In the genomic region with DNA sequence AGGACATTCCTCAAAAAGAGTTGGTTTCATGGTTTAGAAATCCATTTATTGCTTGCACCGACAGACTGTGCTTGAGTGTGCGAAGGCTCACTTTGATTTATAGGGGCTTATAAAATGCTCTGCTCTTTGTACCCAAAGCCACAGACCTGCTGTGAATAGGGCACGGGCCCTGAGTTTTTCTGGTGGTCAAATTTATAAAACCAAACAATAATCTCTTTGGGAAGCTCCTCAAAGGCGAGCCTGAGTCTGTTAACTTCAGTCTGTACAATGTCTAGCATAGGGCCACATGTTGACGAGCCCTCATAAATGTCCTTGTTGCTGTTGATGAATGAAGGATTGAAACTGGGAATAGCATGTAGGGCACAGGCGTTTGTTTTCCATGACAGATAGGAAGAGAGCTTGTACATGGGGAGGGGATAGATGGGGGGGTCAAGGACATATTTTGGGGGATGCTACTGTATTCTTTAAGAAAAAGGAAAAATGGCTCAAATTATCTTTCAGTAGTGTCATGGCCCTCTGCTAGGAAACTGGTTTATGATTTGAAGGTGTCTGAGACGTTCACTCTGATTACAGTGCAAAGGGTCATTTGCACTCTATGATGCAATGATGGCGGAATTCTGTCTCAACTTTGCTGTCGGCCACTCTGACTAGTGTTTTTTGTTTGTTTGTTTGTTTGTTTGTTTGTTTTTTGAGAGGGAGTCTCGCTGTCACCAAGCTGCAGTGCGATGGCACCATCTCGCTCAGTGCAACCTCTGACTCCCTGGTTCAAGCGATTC, we compare ENCODE assay signal across 30 cellular contexts.
A peak's percentile ranks its signal among the peaks of the same experiment; 100 is the strongest.
DNase-seq lines count a peak whose midpoint lies in the region; ATAC-seq and TF ChIP-seq lines count a peak whose summit lies in the region.
"Had no signal": no experiment of that assay in that cellular context is flagged by ENCODE, and none has a peak within 500 bp of the region (broad histone marks: within the 10 kb centered on the region; RNA-seq: fewer than 3 reads in every experiment).

No MANE protein-coding gene starts in this region.

- no peak overlapping the region for H3K4me2 ChIP-seq in mesenchymal stem cell (ENCODE audit: low read length, poor library complexity, severe bottlenecking)
- H3K4me2 ChIP-seq in neuronal stem cell (ENCODE audit: insufficient read depth, low read length, poor library complexity, severe bottlenecking) = no peak overlapping the region
- H3K4me2 ChIP-seq: PC-9 had no signal

- H3K27ac ChIP-seq in Panc1 (ENCODE audit: low read length) = peak overlapping the region; percentile 83; the same call in 1 of the 2 replicates
- no peak overlapping the region for H3K27ac ChIP-seq in mesenchymal stem cell (ENCODE audit: low read length, poor library complexity, severe bottlenecking)
- H3K27ac ChIP-seq in neuronal stem cell (replicated peaks; ENCODE audit: low read length) = peak overlapping the region; percentile 36
- H3K27ac ChIP-seq: adrenal gland, body of pancreas, PC-9, psoas muscle, upper lobe of left lung had no signal

- H3K4me3 ChIP-seq in Panc1 (ENCODE audit: low read depth in 2 of 2, low read length in 2 of 2) (no peak overlapping the region), mesenchymal stem cell (ENCODE audit: insufficient read depth in 1 of 2, low read depth in 1 of 2, low read length in 2 of 2) (no peak overlapping the region), neuronal stem cell (ENCODE audit: low read length in 2 of 2) (no peak overlapping the region)
- H3K4me3 ChIP-seq: adrenal gland, body of pancreas, GM12878, PC-9, psoas muscle, upper lobe of left lung had no signal

- no TSS peak for BruUV-seq in Panc1 (replicated peaks; lab: Mats Ljungman, UMichigan)

- H3K9ac ChIP-seq in mesenchymal stem cell (ENCODE audit: low read length) (no peak overlapping the region), neuronal stem cell (ENCODE audit: low read depth, low read length, poor library complexity) (no peak overlapping the region)

- H3K36me3 ChIP-seq in Panc1 (ENCODE audit: control insufficient read depth, insufficient read depth, low read length) (no peaks in the 10 kb centered on the region), mesenchymal stem cell (ENCODE audit: control insufficient read depth in 1 of 2, insufficient read depth in 2 of 2, low read depth in 1 of 2, low read length in 2 of 2) (no peaks in the 10 kb centered on the region), neuronal stem cell (replicated peaks in 1 of 2; ENCODE audit: control insufficient read depth in 2 of 2, insufficient read depth in 2 of 2, low read length in 2 of 2) (peaks cover 0 to 24% of the 10 kb centered on the region in 2 donors)
- H3K36me3 ChIP-seq: adrenal gland, BE2C, upper lobe of left lung had no signal

- CTCF ChIA-PET in HEK293T (lab: Yijun Ruan, JAX) = interaction anchor here (0.7 kb wide), 1 partner anchor 114 kb away, joined by 3 read pairs; no protein-coding TSS in a partner anchor
- CTCF ChIA-PET in Panc1 (lab: Charles Lee) = interaction anchor here (0.6 to 0.7 kb wide), 2 partner anchors 175 to 1232 kb away, joined by 5 to 9 read pairs; no protein-coding TSS in a partner anchor

- no peak overlapping the region for H2AFZ ChIP-seq in mesenchymal stem cell (ENCODE audit: low read depth, low read length)
- no peak overlapping the region for H2AFZ ChIP-seq in neuronal stem cell (ENCODE audit: low read length)
- H2AFZ ChIP-seq: PC-9 had no signal

- DNase-seq in HEK293T (ENCODE audit: extremely low spot score) (no peak), Panc1 (ENCODE audit: low read depth, low spot score) (no peak), mesenchymal stem cell (no peak), neuronal stem cell (ENCODE audit: low spot score) (no peak), dedifferentiated amniotic fluid mesenchymal stem cell (ENCODE audit: extremely low spot score) (no peak), CD1c-positive myeloid dendritic cell (ENCODE audit: extremely low spot score) (no peak)
- DNase-seq: activated CD4-positive, alpha-beta memory T cell treated with anti-CD3 and anti-CD28 coated beads for 36 hours; activated CD4-positive, alpha-beta T cell treated with anti-CD3 and anti-CD28 coated beads for 1 hour; activated naive CD4-positive, alpha-beta T cell treated with anti-CD3 and anti-CD28 coated beads for 36 hours; adrenal gland; BE2C; body of pancreas; DMS 273 treated with DMSO at 0.1 percent for 48 hours; H7; hippocampal formation; KG1; mammary epithelial cell; NCI-H187 treated with DMSO at 0.1 percent for 48 hours; NCI-H510A treated with DMSO at 0.1 percent for 48 hours; occipital lobe; PC-9; psoas muscle; stimulated activated CD4-positive, alpha-beta T cell treated with anti-CD3 and anti-CD28 coated beads, Interleukin-15, amount 100 ng/mL, for 24 hours; stimulated activated CD4-positive, alpha-beta T cell treated with anti-CD3 and anti-CD28 coated beads, Interleukin-4, amount 100 ng/mL, for 4 hours; T-helper 2 cell; upper lobe of left lung had no signal

- no peak overlapping the region for H3K14ac ChIP-seq in mesenchymal stem cell (ENCODE audit: low read length in 2 of 2)
- H3K14ac ChIP-seq in neuronal stem cell (ENCODE audit: low read length) = no peak overlapping the region

- H3K27me3 ChIP-seq in Panc1 (ENCODE audit: control insufficient read depth, insufficient read depth, low read length) (no peaks in the 10 kb centered on the region), mesenchymal stem cell (ENCODE audit: control insufficient read depth in 1 of 2, insufficient read depth in 1 of 2, low read length in 2 of 2) (no peaks in the 10 kb centered on the region), neuronal stem cell (ENCODE audit: control insufficient read depth in 3 of 3, insufficient read depth in 3 of 3, low read depth in 1 of 3, low read length in 3 of 3) (no peaks in the 10 kb centered on the region)
- H3K27me3 ChIP-seq: adrenal gland, BE2C, body of pancreas, upper lobe of left lung had no signal

- POLR2A ChIA-PET in HEK293T (lab: Yijun Ruan, JAX) = interaction anchor here (1.0 to 2.2 kb wide), 2 partner anchors 9 to 179 kb away, joined by 4 to 13 read pairs; partner anchors contain the start of gene SOX4
- POLR2A ChIA-PET in Panc1 (lab: Charles Lee) = no interaction called here

- H3K79me1 ChIP-seq in mesenchymal stem cell (replicated peaks; ENCODE audit: low read length, poor library complexity, severe bottlenecking) (no peaks in the 10 kb centered on the region), neuronal stem cell (ENCODE audit: low read depth, low read length) (peaks cover 2% of the 10 kb centered on the region)

- H3K4ac ChIP-seq in mesenchymal stem cell (ENCODE audit: low read depth in 1 of 2, low read length in 2 of 2) = no peak overlapping the region
- H3K4ac ChIP-seq in neuronal stem cell (ENCODE audit: low read length) = no peak overlapping the region

- H3K4me1 ChIP-seq in Panc1 (ENCODE audit: control insufficient read depth, insufficient read depth, low read length) (peaks cover 43% of the 10 kb centered on the region), mesenchymal stem cell (ENCODE audit: control insufficient read depth, insufficient read depth, low read depth, low read length) (peaks cover 2% of the 10 kb centered on the region), neuronal stem cell (ENCODE audit: control insufficient read depth in 2 of 2, insufficient read depth in 1 of 2, low read depth in 1 of 2, low read length in 2 of 2) (peaks cover 14 to 41% of the 10 kb centered on the region in 2 donors)
- H3K4me1 ChIP-seq: BE2C, body of pancreas, psoas muscle had no signal

- no peak overlapping the region for H2BK120ac ChIP-seq in mesenchymal stem cell (ENCODE audit: low read depth, low read length)
- no peak overlapping the region for H2BK120ac ChIP-seq in neuronal stem cell (ENCODE audit: low read depth, low read length)

- peak overlapping the region; percentile 4 for H4K8ac ChIP-seq in mesenchymal stem cell (ENCODE audit: low read length)
- no peak overlapping the region for H4K8ac ChIP-seq in neuronal stem cell (ENCODE audit: low read depth, low read length)

- intact Hi-C loops in Panc1 (cut with micrococcal nuclease; ENCODE audit: unreplicated experiment) = no loop called here

- no peak overlapping the region for H3K23ac ChIP-seq in mesenchymal stem cell (ENCODE audit: low read length in 2 of 2)
- no peak overlapping the region for H3K23ac ChIP-seq in neuronal stem cell (ENCODE audit: low read depth, low read length, poor library complexity)

- no peak overlapping the region for H2BK5ac ChIP-seq in mesenchymal stem cell (ENCODE audit: low read depth, low read length, poor library complexity, severe bottlenecking)
- H2BK5ac ChIP-seq in neuronal stem cell (ENCODE audit: low read length) = no peak overlapping the region

- peak overlapping the region in 1 of 2 experiments; percentile 69 for H2BK12ac ChIP-seq in mesenchymal stem cell (ENCODE audit: low read length in 2 of 2)
- H2BK12ac ChIP-seq in neuronal stem cell (ENCODE audit: low read length) = no peak overlapping the region

- ATAC-seq in Panc1 = no peak
- ATAC-seq in GM18868 (IDR thresholded peaks at IDR 0.05; ENCODE audit: unreplicated experiment) = no peak
- ATAC-seq in GM21515 (IDR thresholded peaks at IDR 0.05; ENCODE audit: unreplicated experiment) = no peak
- ATAC-seq: body of pancreas, GM12878, psoas muscle, Right ventricle myocardium inferior had no signal

- no peak overlapping the region for H4K91ac ChIP-seq in mesenchymal stem cell (ENCODE audit: low read length)
- no peak overlapping the region for H4K91ac ChIP-seq in neuronal stem cell (ENCODE audit: low read depth, low read length, poor library complexity)

- H3K9me3 ChIP-seq in Panc1 (ENCODE audit: control insufficient read depth, insufficient read depth, low read depth, low read length) (no peaks in the 10 kb centered on the region), mesenchymal stem cell (ENCODE audit: control insufficient read depth, low read length) (no peaks in the 10 kb centered on the region), neuronal stem cell (replicated peaks in 1 of 2; ENCODE audit: control insufficient read depth in 2 of 2, insufficient read depth in 1 of 2, low read depth in 1 of 2, low read length in 2 of 2) (no peaks in the 10 kb centered on the region)
- H3K9me3 ChIP-seq: adrenal gland, BE2C, body of pancreas, psoas muscle, upper lobe of left lung had no signal

- no peak overlapping the region for H3K18ac ChIP-seq in mesenchymal stem cell (ENCODE audit: low read depth in 1 of 2, low read length in 2 of 2)
- no peak overlapping the region for H3K18ac ChIP-seq in neuronal stem cell (ENCODE audit: low read length)

- in situ Hi-C loops in Panc1 (cut with HindIII; ENCODE audit: low pct_unique_long_range_greater_than_20kb, low sequenced_read_pairs) = no loop called here

- 57% methylated on average over 12 of the region's 13 CpGs for WGBS in mesenchymal stem cell
- no CpG with 5 or more reads among the region's 13 CpGs for WGBS in neuronal stem cell (ENCODE audit: extremely low coverage in 2 of 2, insufficient read length in 2 of 2, insufficient replicate concordance in 1 of 2), 2 donors

- H2AK5ac ChIP-seq in mesenchymal stem cell (ENCODE audit: low read length, severe bottlenecking) (no peak overlapping the region), neuronal stem cell (ENCODE audit: low read depth, low read length) (no peak overlapping the region)

- H2BK15ac ChIP-seq in mesenchymal stem cell (ENCODE audit: low read depth, poor library complexity, severe bottlenecking) (no peak overlapping the region), neuronal stem cell (ENCODE audit: low read length) (no peak overlapping the region)

- TF ChIP-seq CTCF in Panc1 (IDR thresholded peaks at IDR 0.05) = no peak

TF ChIP-seq in HEK293T, 16 proteins besides CTCF, POLR2A, EP300 and RAD21 (continues in another document):
- peak; percentile 72 for TF ChIP-seq CTBP1 (IDR thresholded peaks at IDR 0.05; ENCODE audit: borderline replicate concordance)
